ENCODE assay signal across 10 cellular contexts in the genomic region with DNA sequence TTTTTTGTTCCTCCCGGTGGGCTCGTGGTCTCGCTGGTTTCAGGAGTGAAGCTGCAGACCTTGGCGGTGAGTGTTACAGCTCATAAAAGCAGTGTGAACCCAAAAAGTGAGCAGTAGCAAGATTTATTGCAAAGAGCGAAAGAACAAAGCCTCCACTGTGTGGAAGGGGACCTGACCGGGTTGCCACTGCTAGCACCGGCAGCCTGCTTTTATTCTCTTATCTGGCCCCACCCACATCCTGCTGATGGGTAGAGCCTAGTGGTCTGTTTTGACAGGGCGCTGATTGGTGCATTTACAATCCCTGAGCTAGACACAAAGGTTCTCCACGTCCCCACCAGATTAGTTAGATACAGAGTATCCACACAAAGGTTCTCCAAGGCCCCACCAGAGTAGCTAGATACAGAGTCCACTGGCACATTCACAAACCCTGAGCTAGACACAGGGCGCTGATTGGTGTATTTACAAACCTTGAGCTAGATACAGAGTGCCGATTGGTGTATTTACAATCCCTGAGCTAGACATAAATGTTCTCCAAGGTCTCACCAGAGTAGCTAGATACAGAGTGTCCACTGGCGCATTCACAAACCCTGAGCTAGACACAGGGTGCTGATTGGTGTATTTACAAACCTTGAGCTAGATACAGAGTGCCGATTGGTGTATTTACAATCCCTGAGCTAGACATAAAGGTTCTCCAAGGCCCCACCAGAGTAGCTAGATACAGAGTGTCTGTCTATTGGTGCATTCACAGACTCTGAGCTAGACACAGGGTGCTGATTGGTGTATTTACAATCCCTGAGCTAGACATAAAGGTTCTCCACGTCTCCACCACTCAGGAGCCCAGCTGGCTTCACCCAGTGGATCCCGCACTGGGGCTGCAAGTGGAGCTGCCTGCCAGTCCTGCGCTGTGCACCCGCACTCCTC. TPM values are rescaled to one million over a fixed set of nuclear protein-coding genes. Genes with fewer than 3 reads are reported as not detected.
DNase-seq lines count a peak whose midpoint lies in the region; ATAC-seq and TF ChIP-seq lines count a peak whose summit lies in the region.
"Not testable (repeated sequence)": the region's sequence is repeated elsewhere in the genome, so short reads cannot be mapped to it uniquely, and the experiment has no call there.
"Had no signal": no experiment of that assay in that cellular context is flagged by ENCODE, and none has a peak within 500 bp of the region (broad histone marks: within the 10 kb centered on the region; RNA-seq: fewer than 3 reads in every experiment).

No MANE protein-coding gene starts in this region.

- not testable (repeated sequence) for H3K18ac ChIP-seq in H9 (ENCODE audit: insufficient read length, low read depth, low read length)

- TF ChIP-seq CTCF in H9 (conservative IDR thresholded peaks at IDR 0.05); neural crest cell (conservative IDR thresholded peaks at IDR 0.05): not testable (repeated sequence)

- H2BK15ac ChIP-seq in H9 (ENCODE audit: low read depth, low read length): not testable (repeated sequence)

- H3K56ac ChIP-seq in H9 (ENCODE audit: insufficient read length, low read depth, low read length): not testable (repeated sequence)

- H2AK5ac ChIP-seq in H9 (ENCODE audit: insufficient read length, low read length): not testable (repeated sequence)

- DNase-seq in CD4-positive, CD25-positive, alpha-beta regulatory T cell; activated T-helper 2 cell treated with anti-CD3 and anti-CD28 coated beads, Interferon-gamma antibody, Interleukin-2, Interleukin-4, amounts not matched to agents 10 μg/mL and 5 μg/mL and 100 μg/mL, durations not matched to agents 14 hours and 24 hours and 36 hours (ENCODE audit: low spot score); immature natural killer cell; neural crest cell (ENCODE audit: low read depth, low spot score): not testable (repeated sequence)
- peak; percentile 19 for DNase-seq in H9

- not testable (repeated sequence) for H3K9me3 ChIP-seq in CD4-positive, CD25-positive, alpha-beta regulatory T cell (ENCODE audit: control insufficient read depth in 2 of 2, low read length in 2 of 2); H9 (ENCODE audit: control insufficient read depth, low read depth, low read length)

- H4K8ac ChIP-seq in H9 (replicated peaks; ENCODE audit: insufficient read length, low read depth, low read length): not testable (repeated sequence)

- not testable (repeated sequence) for H3K27ac Mint-ChIP-seq in CD4-positive, CD25-positive, alpha-beta regulatory T cell; activated T-helper 2 cell treated with anti-CD3 and anti-CD28 coated beads, Interferon-gamma antibody, Interleukin-2, Interleukin-4, amounts not matched to agents 10 μg/mL and 5 μg/mL and 100 μg/mL, durations not matched to agents 14 hours and 24 hours and 36 hours
- H3K27ac Mint-ChIP-seq in H9: peak overlapping the region in 1 of 3 experiments; percentile 35; a peak in 2 of 7 replicates
- H3K27ac Mint-ChIP-seq in T-helper 1 cell treated with Interleukin-12 subunit alpha and Interleukin-12 subunit beta and Interleukin-4 antibody, amounts not matched to agents 30 μg/mL and 1 μg/mL, for 36 hours: peak overlapping the region; percentile 67
- H3K27ac Mint-ChIP-seq in immature natural killer cell: peak overlapping the region in 4 of 6 donors; percentile 20 to 55 (median 46)
- peak overlapping the region; percentile 73 for H3K27ac Mint-ChIP-seq in neural crest cell (ENCODE audit: unreplicated experiment)

- H3K14ac ChIP-seq in H9 (ENCODE audit: insufficient read depth, low read length): not testable (repeated sequence)

- H2BK20ac ChIP-seq in H9 (ENCODE audit: low read depth, low read length, poor library complexity, severe bottlenecking): not testable (repeated sequence)

- not testable (repeated sequence) for H2BK120ac ChIP-seq in H9 (ENCODE audit: low read depth, low read length, poor library complexity, severe bottlenecking)

- H2BK5ac ChIP-seq in H9 (ENCODE audit: insufficient read length, low read length): not testable (repeated sequence)

- not testable (repeated sequence) for H4K20me1 ChIP-seq in H9 (ENCODE audit: control insufficient read depth, insufficient read depth, insufficient read length)

- peaks cover 43% of the 10 kb centered on the region for H3K4me1 ChIP-seq in CD4-positive, CD25-positive, alpha-beta regulatory T cell (ENCODE audit: control insufficient read depth, insufficient read depth, low read length, poor library complexity, severe bottlenecking)
- H3K4me1 ChIP-seq in H9 (ENCODE audit: insufficient read depth, low read length): not testable (repeated sequence)

- not testable (repeated sequence) for H3K27me3 ChIP-seq in CD4-positive, CD25-positive, alpha-beta regulatory T cell (ENCODE audit: control insufficient read depth, insufficient read depth, low read length); H9 (ENCODE audit: insufficient read depth, low read length)

- not testable (repeated sequence) for H3K4me2 ChIP-seq in H9 (ENCODE audit: insufficient read depth, insufficient read length, low read length)

- H4K91ac ChIP-seq in H9 (ENCODE audit: insufficient read length, low read depth, low read length): not testable (repeated sequence)

- not testable (repeated sequence) for H3K36me3 ChIP-seq in CD4-positive, CD25-positive, alpha-beta regulatory T cell (ENCODE audit: control insufficient read depth, insufficient read depth, low read length)

- not testable (repeated sequence) for H3K27ac ChIP-seq in CD4-positive, CD25-positive, alpha-beta regulatory T cell (ENCODE audit: insufficient read depth, low read length, poor library complexity, severe bottlenecking); H9 (ENCODE audit: insufficient read length, low read depth, low read length)

- peaks cover 0 to 34% (median 13%) of the 10 kb centered on the region in 4 donors for H3K4me1 Mint-ChIP-seq in CD4-positive, CD25-positive, alpha-beta regulatory T cell
- H3K4me1 Mint-ChIP-seq in H9 (peaks cover 24 to 45% of the 10 kb centered on the region in 2 experiments), immature natural killer cell (peaks cover 30 to 32% of the 10 kb centered on the region in 2 donors), neural crest cell (peaks cover 35% of the 10 kb centered on the region)
- H3K4me1 Mint-ChIP-seq in T-helper 1 cell treated with Interleukin-12 subunit alpha and Interleukin-12 subunit beta and Interleukin-4 antibody, amounts not matched to agents 30 μg/mL and 1 μg/mL, for 36 hours (ENCODE audit: low read depth): peaks cover 23% of the 10 kb centered on the region
- peaks cover 25% of the 10 kb centered on the region for H3K4me1 Mint-ChIP-seq in activated T-helper 2 cell treated with anti-CD3 and anti-CD28 coated beads, Interferon-gamma antibody, Interleukin-2, Interleukin-4, amounts not matched to agents 10 μg/mL and 5 μg/mL and 100 μg/mL, durations not matched to agents 14 hours and 24 hours and 36 hours (ENCODE audit: low read depth)

- H3T11ph ChIP-seq in H9 (ENCODE audit: low read length): not testable (repeated sequence)

- not testable (repeated sequence) for H3K4ac ChIP-seq in H9 (ENCODE audit: low read depth, low read length)

- H3K9ac ChIP-seq in H9 (ENCODE audit: extremely low read depth, insufficient read length, low read length): not testable (repeated sequence)

- not testable (repeated sequence) for ATAC-seq in CD4-positive, CD25-positive, alpha-beta regulatory T cell (ENCODE audit: low read depth in 2 of 2)

- intact Hi-C loops in activated T-helper 2 cell treated with anti-CD3 and anti-CD28 coated beads, Interferon-gamma antibody, Interleukin-2, Interleukin-4, amounts not matched to agents 10 μg/mL and 5 μg/mL and 100 μg/mL, durations not matched to agents 14 hours and 24 hours and 36 hours (cut with micrococcal nuclease): loop anchor here (10.0 kb wide), 1 partner anchor 187 kb away; a partner anchor contains a TSS

- H3K4me3 ChIP-seq in CD4-positive, CD25-positive, alpha-beta regulatory T cell (ENCODE audit: low read depth, low read length): not testable (repeated sequence)

- not testable (repeated sequence) for H3K9me3 Mint-ChIP-seq in CD4-positive, CD25-positive, alpha-beta regulatory T cell; H9; T-helper 1 cell treated with Interleukin-12 subunit alpha and Interleukin-12 subunit beta and Interleukin-4 antibody, amounts not matched to agents 30 μg/mL and 1 μg/mL, for 36 hours; activated T-helper 2 cell treated with anti-CD3 and anti-CD28 coated beads, Interferon-gamma antibody, Interleukin-2, Interleukin-4, amounts not matched to agents 10 μg/mL and 5 μg/mL and 100 μg/mL, durations not matched to agents 14 hours and 24 hours and 36 hours; immature natural killer cell; neural crest cell

- not testable (repeated sequence) for H2BK12ac ChIP-seq in H9 (ENCODE audit: insufficient read length, low read depth, low read length)

- H3K79me1 ChIP-seq in H9 (ENCODE audit: insufficient read depth, low read depth, low read length, poor library complexity, severe bottlenecking): not testable (repeated sequence)

- peaks cover 15% of the 10 kb centered on the region for H3K27me3 Mint-ChIP-seq in CD4-positive, CD25-positive, alpha-beta regulatory T cell
- not testable (repeated sequence) for H3K27me3 Mint-ChIP-seq in H9 (ENCODE audit: low read depth); T-helper 1 cell treated with Interleukin-12 subunit alpha and Interleukin-12 subunit beta and Interleukin-4 antibody, amounts not matched to agents 30 μg/mL and 1 μg/mL, for 36 hours (ENCODE audit: low read depth); neural crest cell (ENCODE audit: low read depth)
- peaks cover 11% of the 10 kb centered on the region for H3K27me3 Mint-ChIP-seq in activated T-helper 2 cell treated with anti-CD3 and anti-CD28 coated beads, Interferon-gamma antibody, Interleukin-2, Interleukin-4, amounts not matched to agents 10 μg/mL and 5 μg/mL and 100 μg/mL, durations not matched to agents 14 hours and 24 hours and 36 hours (ENCODE audit: low read depth)
- H3K27me3 Mint-ChIP-seq in immature natural killer cell (ENCODE audit: low read depth in 3 of 3): peaks cover 4 to 13% (median 8%) of the 10 kb centered on the region in 3 donors

- not testable (repeated sequence) for H3K79me2 ChIP-seq in H9 (ENCODE audit: insufficient read depth, low read length)

- WGBS in H9 (ENCODE audit: extremely low coverage, insufficient read length, low lambda C conversion rate): no CpG with 5 or more reads among the region's 17 CpGs

- not testable (repeated sequence) for H3K36me3 Mint-ChIP-seq in CD4-positive, CD25-positive, alpha-beta regulatory T cell; H9 (ENCODE audit: insufficient read depth in 1 of 3, low read depth in 3 of 3); activated T-helper 2 cell treated with anti-CD3 and anti-CD28 coated beads, Interferon-gamma antibody, Interleukin-2, Interleukin-4, amounts not matched to agents 10 μg/mL and 5 μg/mL and 100 μg/mL, durations not matched to agents 14 hours and 24 hours and 36 hours (ENCODE audit: low read depth); immature natural killer cell; neural crest cell (ENCODE audit: low read depth)
- H3K36me3 Mint-ChIP-seq in T-helper 1 cell treated with Interleukin-12 subunit alpha and Interleukin-12 subunit beta and Interleukin-4 antibody, amounts not matched to agents 30 μg/mL and 1 μg/mL, for 36 hours (ENCODE audit: low read depth): peaks cover 17% of the 10 kb centered on the region

- H3K23me2 ChIP-seq in H9 (ENCODE audit: insufficient read length, low read depth, low read length, poor library complexity, severe bottlenecking): peaks cover 16% of the 10 kb centered on the region

- H4K5ac ChIP-seq in H9 (ENCODE audit: insufficient read length, low read depth, low read length): not testable (repeated sequence)

- peak overlapping the region; percentile 54 to 83 (median 58) for H3K4me3 Mint-ChIP-seq in CD4-positive, CD25-positive, alpha-beta regulatory T cell
- H3K4me3 Mint-ChIP-seq in H9: not testable (repeated sequence)
- H3K4me3 Mint-ChIP-seq in T-helper 1 cell treated with Interleukin-12 subunit alpha and Interleukin-12 subunit beta and Interleukin-4 antibody, amounts not matched to agents 30 μg/mL and 1 μg/mL, for 36 hours: peak overlapping the region; percentile 72
- peak overlapping the region; percentile 13 for H3K4me3 Mint-ChIP-seq in activated T-helper 2 cell treated with anti-CD3 and anti-CD28 coated beads, Interferon-gamma antibody, Interleukin-2, Interleukin-4, amounts not matched to agents 10 μg/mL and 5 μg/mL and 100 μg/mL, durations not matched to agents 14 hours and 24 hours and 36 hours (ENCODE audit: low read depth)
- peak overlapping the region in 3 of 5 donors; percentile 33 to 61 (median 55) for H3K4me3 Mint-ChIP-seq in immature natural killer cell
- peak overlapping the region; percentile 86 for H3K4me3 Mint-ChIP-seq in neural crest cell

- not testable (repeated sequence) for H3K23ac ChIP-seq in H9 (ENCODE audit: insufficient read length, low read depth, low read length)

- H2AFZ ChIP-seq in H9 (ENCODE audit: low read length): not testable (repeated sequence)

RNA-seq across cellular contexts. Expression of a gene that starts 2.3 kb away (rescaled TPM):
- 4.2 TPM for total RNA-seq in CD4-positive, CD25-positive, alpha-beta regulatory T cell
- polyA plus RNA-seq in CD4-positive, CD25-positive, alpha-beta regulatory T cell: under 1 TPM in 3 of 4 donors, not detected in 1; 0.06 to 0.38 (median 0.21) TPM
- total RNA-seq in H9 (2021): 173 and 175 TPM in 2 replicates
- total RNA-seq in activated T-helper 2 cell treated with anti-CD3 and anti-CD28 coated beads, Interferon-gamma antibody, Interleukin-2, Interleukin-4, amounts not matched to agents 10 μg/mL and 5 μg/mL and 100 μg/mL, durations not matched to agents 14 hours and 24 hours and 36 hours: 27.6 and 29.2 TPM in 2 replicates
- polyA plus RNA-seq in immature natural killer cell: under 1 TPM in 1 of 3 donors, not detected in 2; 0.87 TPM
- total RNA-seq in neural crest cell: 192 and 203 TPM in 2 replicates

RNA-seq across cellular contexts. Expression of a gene that starts 4.4 kb away (rescaled TPM):
- total RNA-seq in CD4-positive, CD25-positive, alpha-beta regulatory T cell: 76.7 TPM
- polyA plus RNA-seq in CD4-positive, CD25-positive, alpha-beta regulatory T cell: 100 to 1,000 TPM; 174 to 489 (median 295) TPM
- total RNA-seq in H9 (2021) (39.7 and 40.8 TPM in 2 replicates), neural crest cell (17.4 and 22.3 TPM in 2 replicates)
- total RNA-seq in activated T-helper 2 cell treated with anti-CD3 and anti-CD28 coated beads, Interferon-gamma antibody, Interleukin-2, Interleukin-4, amounts not matched to agents 10 μg/mL and 5 μg/mL and 100 μg/mL, durations not matched to agents 14 hours and 24 hours and 36 hours: 31.9 and 33.8 TPM in 2 replicates
- 100 to 1,000 TPM; 304 to 360 (median 354) TPM for polyA plus RNA-seq in immature natural killer cell

RNA-seq across cellular contexts. Expression of a gene that starts 17.8 kb away (rescaled TPM):
- 25.9 TPM for total RNA-seq in CD4-positive, CD25-positive, alpha-beta regulatory T cell
- 1 to 10 TPM in 2 of 4 donors, under 1 TPM in 1, not detected in 1; 0.21 to 1.3 (median 1.1) TPM for polyA plus RNA-seq in CD4-positive, CD25-positive, alpha-beta regulatory T cell
- total RNA-seq in H9 (2021) (3.7 and 4.0 TPM in 2 replicates), neural crest cell (35.7 and 38.0 TPM in 2 replicates)
- 2.0 and 3.1 TPM in 2 replicates for total RNA-seq in activated T-helper 2 cell treated with anti-CD3 and anti-CD28 coated beads, Interferon-gamma antibody, Interleukin-2, Interleukin-4, amounts not matched to agents 10 μg/mL and 5 μg/mL and 100 μg/mL, durations not matched to agents 14 hours and 24 hours and 36 hours
- 1 to 10 TPM; 2.3 to 7.7 (median 2.4) TPM for polyA plus RNA-seq in immature natural killer cell

RNA-seq across cellular contexts. Expression of a gene that starts 35.8 kb away (rescaled TPM):
- not detected for total RNA-seq in CD4-positive, CD25-positive, alpha-beta regulatory T cell
- polyA plus RNA-seq in CD4-positive, CD25-positive, alpha-beta regulatory T cell: not detected
- not detected in 2 replicates for total RNA-seq in H9 (2021)
- total RNA-seq in activated T-helper 2 cell treated with anti-CD3 and anti-CD28 coated beads, Interferon-gamma antibody, Interleukin-2, Interleukin-4, amounts not matched to agents 10 μg/mL and 5 μg/mL and 100 μg/mL, durations not matched to agents 14 hours and 24 hours and 36 hours: not detected in 2 replicates
- polyA plus RNA-seq in immature natural killer cell: not detected
- total RNA-seq in neural crest cell: 0.11 TPM in 1 of 2 replicates, not detected in the other
- total RNA-seq: glomerular endothelial cell; lung microvascular endothelial cell; progenitor cell of endocrine pancreas; T-helper 2 cell treated with Interferon-gamma antibody and Interleukin-4, amounts not matched to agents 100 ng/mL and 5 ng/mL, for 36 hours had no signal

RNA-seq across cellular contexts. Expression of a gene that starts 51.4 kb away (rescaled TPM):
- 2.5 TPM for total RNA-seq in CD4-positive, CD25-positive, alpha-beta regulatory T cell
- polyA plus RNA-seq in CD4-positive, CD25-positive, alpha-beta regulatory T cell: under 1 TPM in 2 of 4 donors, not detected in 2; 0.39 to 0.61 TPM
- total RNA-seq in H9 (2021): 2.0 and 3.0 TPM in 2 replicates
- 3.7 and 4.0 TPM in 2 replicates for total RNA-seq in activated T-helper 2 cell treated with anti-CD3 and anti-CD28 coated beads, Interferon-gamma antibody, Interleukin-2, Interleukin-4, amounts not matched to agents 10 μg/mL and 5 μg/mL and 100 μg/mL, durations not matched to agents 14 hours and 24 hours and 36 hours
- polyA plus RNA-seq in immature natural killer cell: 1 to 10 TPM in 1 of 3 donors, under 1 TPM in 2; 0.14 to 2.2 (median 0.68) TPM
- not detected in 2 replicates for total RNA-seq in neural crest cell
